ENCODE assay signal across 1 cellular context in the genomic region with DNA sequence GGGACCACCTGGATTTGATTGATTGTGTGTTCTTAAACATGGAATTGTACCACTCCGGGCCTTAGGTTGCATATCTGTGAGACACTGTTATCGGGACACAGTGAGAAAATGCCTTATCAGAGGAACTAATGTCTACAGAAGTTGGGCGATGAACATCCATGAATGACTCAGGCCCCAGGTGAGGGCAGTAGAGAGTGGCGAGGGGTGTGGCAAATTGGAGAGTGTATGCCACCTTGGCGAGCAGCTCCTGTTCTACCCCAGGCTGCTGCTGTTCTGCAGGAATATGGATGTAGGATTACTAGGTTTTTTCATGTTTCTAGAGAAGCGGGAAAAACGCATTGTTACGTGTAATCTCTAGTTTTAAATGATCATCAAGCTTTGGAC.
TF ChIP-seq lines count a peak whose summit lies in the region.

No MANE protein-coding gene starts in this region.

TF ChIP-seq in SK-N-SH, 30 proteins besides CTCF, POLR2A, EP300 and RAD21 (continued from another document):
- TF ChIP-seq, protein P1, sequence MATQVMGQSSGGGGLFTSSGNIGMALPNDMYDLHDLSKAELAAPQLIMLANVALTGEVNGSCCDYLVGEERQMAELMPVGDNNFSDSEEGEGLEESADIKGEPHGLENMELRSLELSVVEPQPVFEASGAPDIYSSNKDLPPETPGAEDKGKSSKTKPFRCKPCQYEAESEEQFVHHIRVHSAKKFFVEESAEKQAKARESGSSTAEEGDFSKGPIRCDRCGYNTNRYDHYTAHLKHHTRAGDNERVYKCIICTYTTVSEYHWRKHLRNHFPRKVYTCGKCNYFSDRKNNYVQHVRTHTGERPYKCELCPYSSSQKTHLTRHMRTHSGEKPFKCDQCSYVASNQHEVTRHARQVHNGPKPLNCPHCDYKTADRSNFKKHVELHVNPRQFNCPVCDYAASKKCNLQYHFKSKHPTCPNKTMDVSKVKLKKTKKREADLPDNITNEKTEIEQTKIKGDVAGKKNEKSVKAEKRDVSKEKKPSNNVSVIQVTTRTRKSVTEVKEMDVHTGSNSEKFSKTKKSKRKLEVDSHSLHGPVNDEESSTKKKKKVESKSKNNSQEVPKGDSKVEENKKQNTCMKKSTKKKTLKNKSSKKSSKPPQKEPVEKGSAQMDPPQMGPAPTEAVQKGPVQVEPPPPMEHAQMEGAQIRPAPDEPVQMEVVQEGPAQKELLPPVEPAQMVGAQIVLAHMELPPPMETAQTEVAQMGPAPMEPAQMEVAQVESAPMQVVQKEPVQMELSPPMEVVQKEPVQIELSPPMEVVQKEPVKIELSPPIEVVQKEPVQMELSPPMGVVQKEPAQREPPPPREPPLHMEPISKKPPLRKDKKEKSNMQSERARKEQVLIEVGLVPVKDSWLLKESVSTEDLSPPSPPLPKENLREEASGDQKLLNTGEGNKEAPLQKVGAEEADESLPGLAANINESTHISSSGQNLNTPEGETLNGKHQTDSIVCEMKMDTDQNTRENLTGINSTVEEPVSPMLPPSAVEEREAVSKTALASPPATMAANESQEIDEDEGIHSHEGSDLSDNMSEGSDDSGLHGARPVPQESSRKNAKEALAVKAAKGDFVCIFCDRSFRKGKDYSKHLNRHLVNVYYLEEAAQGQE (IDR thresholded peaks at IDR 0.05; ENCODE audit: low read depth, low read length), result no peak
- TF ChIP-seq YY1 (IDR thresholded peaks at IDR 0.05; ENCODE audit: low read depth) (no peak), USF2 (IDR thresholded peaks at IDR 0.05; ENCODE audit: borderline replicate concordance, low read depth, low read length) (no peak), GABPA (IDR thresholded peaks at IDR 0.05; ENCODE audit: low read depth) (no peak), SIN3A (IDR thresholded peaks at IDR 0.05; ENCODE audit: borderline replicate concordance, low read depth, low read length) (no peak), FOXM1 (IDR thresholded peaks at IDR 0.05; ENCODE audit: low read depth) (no peak)
TF ChIP-seq in SK-N-SH: peak in this region for 0.
